In the genomic region with DNA sequence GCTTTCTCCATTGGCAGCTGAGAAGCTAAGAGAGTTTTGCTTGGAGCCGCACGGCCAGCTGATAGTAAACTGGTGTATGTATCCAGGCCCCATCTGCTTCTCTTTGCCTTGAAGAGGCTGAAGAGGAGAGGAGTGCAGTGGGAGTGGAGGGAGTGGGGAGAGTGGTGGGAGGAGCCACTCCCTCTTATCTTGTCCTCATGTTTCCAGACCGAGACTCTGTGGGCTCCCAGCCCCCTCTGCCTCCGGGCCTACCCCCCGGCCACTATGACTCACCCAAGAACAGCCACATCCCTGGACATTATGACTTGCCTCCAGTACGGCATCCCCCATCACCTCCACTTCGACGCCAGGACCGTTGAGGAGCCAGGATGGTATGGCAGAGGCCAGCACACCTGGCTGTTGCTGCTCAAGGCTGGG, we compare ENCODE assay signal across 1 cellular context.
TF ChIP-seq lines count a peak whose summit lies in the region.

No MANE protein-coding gene starts in this region.

TF ChIP-seq in IMR-90, 13 proteins besides CTCF, POLR2A, EP300 and RAD21:
- TF ChIP-seq FOS (IDR thresholded peaks at IDR 0.05; ENCODE audit: low read depth, low read length) = 0 out of 2 replicates have a peak, but pooled peaks have one; percentile 50
- no peak for TF ChIP-seq CEBPB (IDR thresholded peaks at IDR 0.05; ENCODE audit: low read depth, low read length)
- peak; percentile 46; the same call in 1 of the 2 replicates for TF ChIP-seq MAZ (IDR thresholded peaks at IDR 0.05; ENCODE audit: borderline replicate concordance, low read depth, low read length)
